ENCODE assay signal across 1 cellular context in genomic region chr12:43004908-43005307, GRCh38.
TF ChIP-seq lines count a peak whose summit lies in the region.

No MANE protein-coding gene starts in this region.

TF ChIP-seq in HepG2, 621 proteins besides CTCF, POLR2A, EP300 and RAD21:
- TF ChIP-seq ZNF83 (CRISPR knock-in tag; IDR thresholded peaks at IDR 0.05; ENCODE audit: borderline replicate concordance) (no peak), ZNF816 (CRISPR knock-in tag; IDR thresholded peaks at IDR 0.05; ENCODE audit: borderline replicate concordance) (no peak), YEATS2 (CRISPR knock-in tag; IDR thresholded peaks at IDR 0.05; ENCODE audit: borderline replicate concordance) (no peak), ARID3A (IDR thresholded peaks at IDR 0.05; ENCODE audit: low read depth, low read length) (no peak), PRDM15 (CRISPR knock-in tag; IDR thresholded peaks at IDR 0.05) (no peak), PHF21A (CRISPR knock-in tag; IDR thresholded peaks at IDR 0.05) (no peak), ZNF333 (CRISPR knock-in tag; IDR thresholded peaks at IDR 0.05; ENCODE audit: borderline replicate concordance) (no peak), HOXA5 (CRISPR knock-in tag; IDR thresholded peaks at IDR 0.05) (no peak), ATF3 (CRISPR knock-in tag; IDR thresholded peaks at IDR 0.05) (no peak), ZFX (CRISPR knock-in tag; IDR thresholded peaks at IDR 0.05; ENCODE audit: low read depth) (no peak), ZNF841 (CRISPR knock-in tag; IDR thresholded peaks at IDR 0.05; ENCODE audit: borderline replicate concordance) (no peak), SRY (CRISPR knock-in tag; IDR thresholded peaks at IDR 0.05) (no peak)
